ENCODE assay signal across 1 cellular context in the genomic region with DNA sequence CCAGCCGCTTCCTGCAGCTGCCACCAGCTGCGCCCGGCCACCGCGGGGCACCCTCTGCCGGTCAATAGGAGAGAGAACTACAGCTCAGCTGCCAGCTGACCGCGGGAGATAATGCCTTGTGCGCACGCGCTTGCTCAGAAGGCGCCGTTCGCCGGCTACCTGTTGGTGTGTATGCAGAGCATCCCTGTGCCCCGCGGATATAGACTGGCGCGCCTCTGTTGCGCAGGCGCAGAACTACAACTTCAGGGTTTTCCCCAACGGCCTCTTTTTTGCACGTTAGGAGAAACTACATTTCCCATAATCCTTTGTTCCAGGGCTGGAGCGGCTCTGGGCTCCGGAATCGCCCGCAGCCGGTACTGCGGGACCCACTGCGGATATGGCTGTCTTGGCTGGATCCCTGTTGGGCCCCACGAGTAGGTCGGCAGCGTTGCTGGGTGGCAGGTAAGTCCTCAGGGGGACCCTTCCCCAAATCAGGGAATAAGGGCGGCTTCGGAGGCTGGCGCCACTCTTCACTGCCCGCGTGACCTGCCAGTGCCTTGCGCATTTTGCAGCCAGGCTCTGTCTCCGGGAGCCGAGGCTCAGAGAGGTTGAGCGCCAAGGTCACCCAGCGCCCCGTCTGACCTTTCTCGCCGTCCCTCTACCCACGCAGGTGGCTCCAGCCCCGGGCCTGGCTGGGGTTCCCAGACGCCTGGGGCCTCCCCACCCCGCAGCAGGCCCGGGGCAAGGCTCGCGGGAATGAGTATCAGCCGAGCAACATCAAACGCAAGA.
TF ChIP-seq lines count a peak whose summit lies in the region.

A gene (plus strand): TSS at position 356 of the 768 bp plus-strand sequence. CDS start 21 bp downstream, at position 377.

TF ChIP-seq in SK-N-SH, 30 proteins besides CTCF, POLR2A, EP300 and RAD21 (continued from another document):
- TF ChIP-seq, protein P1, sequence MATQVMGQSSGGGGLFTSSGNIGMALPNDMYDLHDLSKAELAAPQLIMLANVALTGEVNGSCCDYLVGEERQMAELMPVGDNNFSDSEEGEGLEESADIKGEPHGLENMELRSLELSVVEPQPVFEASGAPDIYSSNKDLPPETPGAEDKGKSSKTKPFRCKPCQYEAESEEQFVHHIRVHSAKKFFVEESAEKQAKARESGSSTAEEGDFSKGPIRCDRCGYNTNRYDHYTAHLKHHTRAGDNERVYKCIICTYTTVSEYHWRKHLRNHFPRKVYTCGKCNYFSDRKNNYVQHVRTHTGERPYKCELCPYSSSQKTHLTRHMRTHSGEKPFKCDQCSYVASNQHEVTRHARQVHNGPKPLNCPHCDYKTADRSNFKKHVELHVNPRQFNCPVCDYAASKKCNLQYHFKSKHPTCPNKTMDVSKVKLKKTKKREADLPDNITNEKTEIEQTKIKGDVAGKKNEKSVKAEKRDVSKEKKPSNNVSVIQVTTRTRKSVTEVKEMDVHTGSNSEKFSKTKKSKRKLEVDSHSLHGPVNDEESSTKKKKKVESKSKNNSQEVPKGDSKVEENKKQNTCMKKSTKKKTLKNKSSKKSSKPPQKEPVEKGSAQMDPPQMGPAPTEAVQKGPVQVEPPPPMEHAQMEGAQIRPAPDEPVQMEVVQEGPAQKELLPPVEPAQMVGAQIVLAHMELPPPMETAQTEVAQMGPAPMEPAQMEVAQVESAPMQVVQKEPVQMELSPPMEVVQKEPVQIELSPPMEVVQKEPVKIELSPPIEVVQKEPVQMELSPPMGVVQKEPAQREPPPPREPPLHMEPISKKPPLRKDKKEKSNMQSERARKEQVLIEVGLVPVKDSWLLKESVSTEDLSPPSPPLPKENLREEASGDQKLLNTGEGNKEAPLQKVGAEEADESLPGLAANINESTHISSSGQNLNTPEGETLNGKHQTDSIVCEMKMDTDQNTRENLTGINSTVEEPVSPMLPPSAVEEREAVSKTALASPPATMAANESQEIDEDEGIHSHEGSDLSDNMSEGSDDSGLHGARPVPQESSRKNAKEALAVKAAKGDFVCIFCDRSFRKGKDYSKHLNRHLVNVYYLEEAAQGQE (IDR thresholded peaks at IDR 0.05; ENCODE audit: low read depth, low read length) = no peak; the same call in 1 of the 2 replicates
- TF ChIP-seq TEAD4 (IDR thresholded peaks at IDR 0.05; ENCODE audit: borderline replicate concordance, insufficient read depth) = 0 out of 2 replicates have a peak, but pooled peaks have one; percentile 7
- no peak for TF ChIP-seq EZH2phosphoT487 (IDR thresholded peaks at IDR 0.05; ENCODE audit: borderline replicate concordance, low read depth)
- TF ChIP-seq POLR2AphosphoS5 (IDR thresholded peaks at IDR 0.05; ENCODE audit: low read depth, low read length) = peak; percentile 81
- peak; percentile 93 for TF ChIP-seq NRF1 (IDR thresholded peaks at IDR 0.05; ENCODE audit: low read depth, low read length)
- TF ChIP-seq MEF2A (IDR thresholded peaks at IDR 0.05; ENCODE audit: borderline replicate concordance, low read depth) = no peak
- no peak for TF ChIP-seq RFX5 (IDR thresholded peaks at IDR 0.05; ENCODE audit: low read length)
- TF ChIP-seq, protein P2, sequence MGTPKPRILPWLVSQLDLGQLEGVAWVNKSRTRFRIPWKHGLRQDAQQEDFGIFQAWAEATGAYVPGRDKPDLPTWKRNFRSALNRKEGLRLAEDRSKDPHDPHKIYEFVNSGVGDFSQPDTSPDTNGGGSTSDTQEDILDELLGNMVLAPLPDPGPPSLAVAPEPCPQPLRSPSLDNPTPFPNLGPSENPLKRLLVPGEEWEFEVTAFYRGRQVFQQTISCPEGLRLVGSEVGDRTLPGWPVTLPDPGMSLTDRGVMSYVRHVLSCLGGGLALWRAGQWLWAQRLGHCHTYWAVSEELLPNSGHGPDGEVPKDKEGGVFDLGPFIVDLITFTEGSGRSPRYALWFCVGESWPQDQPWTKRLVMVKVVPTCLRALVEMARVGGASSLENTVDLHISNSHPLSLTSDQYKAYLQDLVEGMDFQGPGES (IDR thresholded peaks at IDR 0.05; ENCODE audit: low read depth, low read length) = peak; percentile 1; the same call in 1 of the 2 replicates
- TF ChIP-seq YY1 (IDR thresholded peaks at IDR 0.05; ENCODE audit: low read depth) = peak; percentile 76
- no peak for TF ChIP-seq NFIC (IDR thresholded peaks at IDR 0.05; ENCODE audit: borderline replicate concordance)
- peak; percentile 88 for TF ChIP-seq CHD2 (IDR thresholded peaks at IDR 0.05; ENCODE audit: low read length, partially characterized antibody)
- TF ChIP-seq GABPA (IDR thresholded peaks at IDR 0.05; ENCODE audit: low read depth) = peak; percentile 47; the same call in 1 of the 2 replicates
- TF ChIP-seq FOXJ3 (CRISPR knock-in tag; IDR thresholded peaks at IDR 0.05) = 0 out of 2 replicates have a peak, but pooled peaks have one; percentile 58
- no peak for TF ChIP-seq SIN3A (IDR thresholded peaks at IDR 0.05; ENCODE audit: borderline replicate concordance, low read depth, low read length)
- TF ChIP-seq, protein P3, sequence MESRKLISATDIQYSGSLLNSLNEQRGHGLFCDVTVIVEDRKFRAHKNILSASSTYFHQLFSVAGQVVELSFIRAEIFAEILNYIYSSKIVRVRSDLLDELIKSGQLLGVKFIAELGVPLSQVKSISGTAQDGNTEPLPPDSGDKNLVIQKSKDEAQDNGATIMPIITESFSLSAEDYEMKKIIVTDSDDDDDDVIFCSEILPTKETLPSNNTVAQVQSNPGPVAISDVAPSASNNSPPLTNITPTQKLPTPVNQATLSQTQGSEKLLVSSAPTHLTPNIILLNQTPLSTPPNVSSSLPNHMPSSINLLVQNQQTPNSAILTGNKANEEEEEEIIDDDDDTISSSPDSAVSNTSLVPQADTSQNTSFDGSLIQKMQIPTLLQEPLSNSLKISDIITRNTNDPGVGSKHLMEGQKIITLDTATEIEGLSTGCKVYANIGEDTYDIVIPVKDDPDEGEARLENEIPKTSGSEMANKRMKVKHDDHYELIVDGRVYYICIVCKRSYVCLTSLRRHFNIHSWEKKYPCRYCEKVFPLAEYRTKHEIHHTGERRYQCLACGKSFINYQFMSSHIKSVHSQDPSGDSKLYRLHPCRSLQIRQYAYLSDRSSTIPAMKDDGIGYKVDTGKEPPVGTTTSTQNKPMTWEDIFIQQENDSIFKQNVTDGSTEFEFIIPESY (IDR thresholded peaks at IDR 0.05; ENCODE audit: borderline replicate concordance, low read depth) = no peak
- TF ChIP-seq MXI1 (IDR thresholded peaks at IDR 0.05; ENCODE audit: low read depth, low read length) = peak; percentile 91
- no peak; the same call in 1 of the 2 replicates for TF ChIP-seq SMC3 (IDR thresholded peaks at IDR 0.05; ENCODE audit: low read depth, low read length)
- TF ChIP-seq GATA2 (CRISPR knock-in tag; IDR thresholded peaks at IDR 0.05) = no peak; the same call in 1 of the 2 replicates
- peak; percentile 28; the same call in 1 of the 2 replicates for TF ChIP-seq RCOR1 (IDR thresholded peaks at IDR 0.05; ENCODE audit: low read length)
- TF ChIP-seq TAF1 (IDR thresholded peaks at IDR 0.05; ENCODE audit: borderline replicate concordance, low read depth, low read length) = peak; percentile 49
- TF ChIP-seq FOSL2 (IDR thresholded peaks at IDR 0.05; ENCODE audit: borderline replicate concordance, low read depth) = no peak
- no peak for TF ChIP-seq TCF12 (IDR thresholded peaks at IDR 0.05)
- TF ChIP-seq FOXM1 (IDR thresholded peaks at IDR 0.05; ENCODE audit: low read depth) = 0 out of 2 replicates have a peak, but pooled peaks have one; percentile 24
- no peak for TF ChIP-seq JUND (IDR thresholded peaks at IDR 0.05)
- TF ChIP-seq ELF1 (IDR thresholded peaks at IDR 0.05) = peak; percentile 27; the same call in 1 of the 2 replicates
TF ChIP-seq in SK-N-SH: peak in this region for 16.
